Comparison of ENCODE assay signal across 1 cellular context in genomic region chr3:10960264-10960663, GRCh38.
TF ChIP-seq lines count a peak whose summit lies in the region.

No MANE protein-coding gene starts in this region.

TF ChIP-seq in K562, 482 proteins besides CTCF, POLR2A, EP300 and RAD21:
- TF ChIP-seq, protein P1, sequence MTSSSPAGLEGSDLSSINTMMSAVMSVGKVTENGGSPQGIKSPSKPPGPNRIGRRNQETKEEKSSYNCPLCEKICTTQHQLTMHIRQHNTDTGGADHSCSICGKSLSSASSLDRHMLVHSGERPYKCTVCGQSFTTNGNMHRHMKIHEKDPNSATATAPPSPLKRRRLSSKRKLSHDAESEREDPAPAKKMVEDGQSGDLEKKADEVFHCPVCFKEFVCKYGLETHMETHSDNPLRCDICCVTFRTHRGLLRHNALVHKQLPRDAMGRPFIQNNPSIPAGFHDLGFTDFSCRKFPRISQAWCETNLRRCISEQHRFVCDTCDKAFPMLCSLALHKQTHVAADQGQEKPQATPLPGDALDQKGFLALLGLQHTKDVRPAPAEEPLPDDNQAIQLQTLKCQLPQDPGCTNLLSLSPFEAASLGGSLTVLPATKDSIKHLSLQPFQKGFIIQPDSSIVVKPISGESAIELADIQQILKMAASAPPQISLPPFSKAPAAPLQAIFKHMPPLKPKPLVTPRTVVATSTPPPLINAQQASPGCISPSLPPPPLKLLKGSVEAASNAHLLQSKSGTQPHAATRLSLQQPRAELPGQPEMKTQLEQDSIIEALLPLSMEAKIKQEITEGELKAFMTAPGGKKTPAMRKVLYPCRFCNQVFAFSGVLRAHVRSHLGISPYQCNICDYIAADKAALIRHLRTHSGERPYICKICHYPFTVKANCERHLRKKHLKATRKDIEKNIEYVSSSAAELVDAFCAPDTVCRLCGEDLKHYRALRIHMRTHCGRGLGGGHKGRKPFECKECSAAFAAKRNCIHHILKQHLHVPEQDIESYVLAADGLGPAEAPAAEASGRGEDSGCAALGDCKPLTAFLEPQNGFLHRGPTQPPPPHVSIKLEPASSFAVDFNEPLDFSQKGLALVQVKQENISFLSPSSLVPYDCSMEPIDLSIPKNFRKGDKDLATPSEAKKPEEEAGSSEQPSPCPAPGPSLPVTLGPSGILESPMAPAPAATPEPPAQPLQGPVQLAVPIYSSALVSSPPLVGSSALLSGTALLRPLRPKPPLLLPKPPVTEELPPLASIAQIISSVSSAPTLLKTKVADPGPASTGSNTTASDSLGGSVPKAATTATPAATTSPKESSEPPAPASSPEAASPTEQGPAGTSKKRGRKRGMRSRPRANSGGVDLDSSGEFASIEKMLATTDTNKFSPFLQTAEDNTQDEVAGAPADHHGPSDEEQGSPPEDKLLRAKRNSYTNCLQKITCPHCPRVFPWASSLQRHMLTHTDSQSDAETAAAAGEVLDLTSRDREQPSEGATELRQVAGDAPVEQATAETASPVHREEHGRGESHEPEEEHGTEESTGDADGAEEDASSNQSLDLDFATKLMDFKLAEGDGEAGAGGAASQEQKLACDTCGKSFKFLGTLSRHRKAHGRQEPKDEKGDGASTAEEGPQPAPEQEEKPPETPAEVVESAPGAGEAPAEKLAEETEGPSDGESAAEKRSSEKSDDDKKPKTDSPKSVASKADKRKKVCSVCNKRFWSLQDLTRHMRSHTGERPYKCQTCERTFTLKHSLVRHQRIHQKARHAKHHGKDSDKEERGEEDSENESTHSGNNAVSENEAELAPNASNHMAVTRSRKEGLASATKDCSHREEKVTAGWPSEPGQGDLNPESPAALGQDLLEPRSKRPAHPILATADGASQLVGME (CRISPR knock-in tag; IDR thresholded peaks at IDR 0.05), result no peak
- TF ChIP-seq NFYB (IDR thresholded peaks at IDR 0.05; ENCODE audit: extremely low read depth, insufficient read length), result no peak
- TF ChIP-seq MAX (CRISPR knock-in tag; IDR thresholded peaks at IDR 0.05), result peak; percentile 49
- TF ChIP-seq, protein P2, sequence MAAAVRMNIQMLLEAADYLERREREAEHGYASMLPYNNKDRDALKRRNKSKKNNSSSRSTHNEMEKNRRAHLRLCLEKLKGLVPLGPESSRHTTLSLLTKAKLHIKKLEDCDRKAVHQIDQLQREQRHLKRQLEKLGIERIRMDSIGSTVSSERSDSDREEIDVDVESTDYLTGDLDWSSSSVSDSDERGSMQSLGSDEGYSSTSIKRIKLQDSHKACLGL (CRISPR knock-in tag; IDR thresholded peaks at IDR 0.05; ENCODE audit: borderline replicate concordance, poor library complexity, severe bottlenecking), result no peak
